In the genomic region with DNA sequence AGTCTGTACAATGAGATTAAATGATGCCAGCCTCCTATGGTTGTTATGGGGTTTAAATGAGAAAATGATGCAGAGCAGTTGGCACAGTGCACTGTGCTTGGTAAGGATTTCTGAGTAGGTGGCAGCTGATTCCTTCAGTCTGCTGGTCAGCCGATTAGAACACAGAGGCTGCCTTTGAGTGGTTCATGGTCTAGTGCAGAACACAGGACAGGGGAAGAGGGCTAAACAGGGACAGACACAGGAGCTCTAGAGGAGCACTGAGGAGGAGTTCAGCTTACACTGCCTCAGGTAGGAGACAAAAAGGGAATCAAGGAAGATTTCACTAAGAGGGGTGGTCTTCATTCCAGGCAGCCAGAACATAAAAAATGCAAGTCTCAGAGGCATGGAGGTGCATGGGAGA, we compare ENCODE assay signal across 1 cellular context.
TF ChIP-seq lines count a peak whose summit lies in the region.

No MANE protein-coding gene starts in this region.

TF ChIP-seq in endothelial cell of umbilical vein, 7 proteins besides CTCF, POLR2A, EP300 and RAD21:
- TF ChIP-seq JUN (IDR thresholded peaks at IDR 0.05; ENCODE audit: borderline replicate concordance, insufficient read depth, insufficient read length, low read depth) = no peak
- no peak for TF ChIP-seq POLR2AphosphoS5 (IDR thresholded peaks at IDR 0.05; ENCODE audit: insufficient read depth, low read depth, low read length)
- TF ChIP-seq FOS (IDR thresholded peaks at IDR 0.05; ENCODE audit: borderline replicate concordance, insufficient read depth, low read length) = no peak
- TF ChIP-seq EZH2 (IDR thresholded peaks at IDR 0.05; ENCODE audit: borderline replicate concordance, low read depth, low read length, severe bottlenecking) = no peak
- TF ChIP-seq MYC (IDR thresholded peaks at IDR 0.05; ENCODE audit: low read depth, low read length) = no peak
- TF ChIP-seq GATA2 (IDR thresholded peaks at IDR 0.05; ENCODE audit: insufficient read depth, insufficient read length, low read depth, low read length) = no peak
- TF ChIP-seq, protein P1, sequence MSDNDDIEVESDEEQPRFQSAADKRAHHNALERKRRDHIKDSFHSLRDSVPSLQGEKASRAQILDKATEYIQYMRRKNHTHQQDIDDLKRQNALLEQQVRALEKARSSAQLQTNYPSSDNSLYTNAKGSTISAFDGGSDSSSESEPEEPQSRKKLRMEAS (IDR thresholded peaks at IDR 0.05; ENCODE audit: insufficient read depth, insufficient read length) = no peak
